34 cellular contexts compared by ENCODE assay signal in genomic region chr12:117540011-117540410, GRCh38.
"Had no signal": no experiment of that assay in that cellular context is flagged by ENCODE, and none has a peak within 500 bp of the region (broad histone marks: within the 10 kb centered on the region; RNA-seq: fewer than 3 reads in every experiment).

No MANE protein-coding gene starts in this region.

- ATAC-seq: activated CD8-positive, alpha-beta T cell treated with anti-CD3 and anti-CD28 coated beads for 36 hours; activated naive CD4-positive, alpha-beta T cell treated with anti-CD3 and anti-CD28 coated beads, Interleukin-2, amount 50 U/mL, for 72 hours; activated T-cell treated with anti-CD3 and anti-CD28 coated beads, Interleukin-2, amount 50 U/mL, for 4 hours; activated T-cell treated with anti-CD3 and anti-CD28 coated beads, Interleukin-2, amount 50 U/mL, for 72 hours; activated T-helper 17 cell treated with anti-CD3 and anti-CD28 coated beads, Interleukin-2, amount 50 U/mL, for 72 hours; body of pancreas; T-cell had no signal

- H3K4me3 ChIP-seq: adrenal gland, body of pancreas, breast epithelium had no signal

- H3K27ac Mint-ChIP-seq: activated B cell treated with CpG ODN at 0.5 μM for 24 hours; activated CD4-positive, alpha-beta memory T cell treated with anti-CD3 and anti-CD28 coated beads for 36 hours; activated CD4-positive, alpha-beta T cell treated with anti-CD3 and anti-CD28 coated beads, Interleukin-2, amount 10 ng/mL, durations not matched to agents 24 days and 14 days; activated CD8-positive, alpha-beta T cell treated with anti-CD3 and anti-CD28 coated beads for 36 hours; activated naive CD4-positive, alpha-beta T cell treated with anti-CD3 and anti-CD28 coated beads for 36 hours; activated naive CD4-positive, alpha-beta T cell treated with anti-CD3 and anti-CD28 coated beads, Interleukin-2, amount 50 U/mL, for 72 hours; activated naive CD8-positive, alpha-beta T cell treated with anti-CD3 and anti-CD28 coated beads for 36 hours; activated T-cell treated with anti-CD3 and anti-CD28 coated beads, Interleukin-2, amount 50 U/mL, for 72 hours; activated T-helper 1 cell treated with anti-CD3 and anti-CD28 coated beads, Interleukin-12 subunit alpha, Interleukin-12 subunit beta, Interleukin-2, Interleukin-4 antibody, amounts not matched to agents 30 ng/mL and 10 ng/mL and 1 ng/mL, durations not matched to agents 14 hours and 24 hours and 36 hours; activated T-helper 17 cell treated with anti-CD3 and anti-CD28 coated beads, Interleukin-2, amount 50 U/mL, for 72 hours; T-cell; T-helper 2 cell treated with Interferon-gamma antibody and Interleukin-4, amounts not matched to agents 5 μg/mL and 100 μg/mL, for 36 hours had no signal

- H3K36me3 ChIP-seq: adrenal gland, brain microvascular endothelial cell, breast epithelium had no signal

- H3K9me3 Mint-ChIP-seq: activated B cell treated with CpG ODN at 0.5 μM for 24 hours; activated CD4-positive, alpha-beta memory T cell treated with anti-CD3 and anti-CD28 coated beads for 36 hours; activated CD4-positive, alpha-beta T cell treated with anti-CD3 and anti-CD28 coated beads, Interleukin-2, amount 10 ng/mL, durations not matched to agents 24 days and 14 days; activated CD8-positive, alpha-beta T cell treated with anti-CD3 and anti-CD28 coated beads for 36 hours; activated T-cell treated with anti-CD3 and anti-CD28 coated beads, Interleukin-2, amount 50 U/mL, for 4 hours; activated T-cell treated with anti-CD3 and anti-CD28 coated beads, Interleukin-2, amount 50 U/mL, for 72 hours; activated T-helper 1 cell treated with anti-CD3 and anti-CD28 coated beads, Interleukin-12 subunit alpha, Interleukin-12 subunit beta, Interleukin-2, Interleukin-4 antibody, amounts not matched to agents 30 ng/mL and 10 ng/mL and 1 ng/mL, durations not matched to agents 14 hours and 24 hours and 36 hours; activated T-helper 17 cell treated with anti-CD3 and anti-CD28 coated beads, Interleukin-2, amount 50 U/mL, for 72 hours; T-helper 2 cell treated with Interferon-gamma antibody and Interleukin-4, amounts not matched to agents 5 μg/mL and 100 μg/mL, for 36 hours had no signal

- H3K4me1 Mint-ChIP-seq: activated B cell treated with CpG ODN at 0.5 μM for 24 hours; activated CD4-positive, alpha-beta T cell treated with anti-CD3 and anti-CD28 coated beads, Interleukin-2, amount 10 ng/mL, durations not matched to agents 24 days and 14 days; activated naive CD8-positive, alpha-beta T cell treated with anti-CD3 and anti-CD28 coated beads for 36 hours; activated T-helper 17 cell treated with anti-CD3 and anti-CD28 coated beads, Interleukin-2, amount 50 U/mL, for 72 hours; T-cell had no signal

- H3K9me3 ChIP-seq: body of pancreas, breast epithelium had no signal

- H3K4me3 Mint-ChIP-seq: activated B cell treated with CpG ODN at 0.5 μM for 24 hours; activated CD4-positive, alpha-beta memory T cell treated with anti-CD3 and anti-CD28 coated beads for 36 hours; activated CD4-positive, alpha-beta T cell treated with anti-CD3 and anti-CD28 coated beads, Interleukin-2, amount 10 ng/mL, durations not matched to agents 24 days and 14 days; activated CD8-positive, alpha-beta T cell treated with anti-CD3 and anti-CD28 coated beads for 36 hours; activated naive CD4-positive, alpha-beta T cell treated with anti-CD3 and anti-CD28 coated beads for 36 hours; activated naive CD8-positive, alpha-beta T cell treated with anti-CD3 and anti-CD28 coated beads for 36 hours; activated T-cell treated with anti-CD3 and anti-CD28 coated beads, Interleukin-2, amount 50 U/mL, for 4 hours; activated T-cell treated with anti-CD3 and anti-CD28 coated beads, Interleukin-2, amount 50 U/mL, for 72 hours; activated T-helper 1 cell treated with anti-CD3 and anti-CD28 coated beads, Interleukin-12 subunit alpha, Interleukin-12 subunit beta, Interleukin-2, Interleukin-4 antibody, amounts not matched to agents 30 ng/mL and 10 ng/mL and 1 ng/mL, durations not matched to agents 14 hours and 24 hours and 36 hours; activated T-helper 17 cell treated with anti-CD3 and anti-CD28 coated beads, Interleukin-2, amount 50 U/mL, for 72 hours; T-cell; T-helper 2 cell treated with Interferon-gamma antibody and Interleukin-4, amounts not matched to agents 5 μg/mL and 100 μg/mL, for 36 hours had no signal

- H3K27ac ChIP-seq: adrenal gland, body of pancreas, brain microvascular endothelial cell, breast epithelium, VCaP had no signal

- H3K4me1 ChIP-seq: adrenal gland, body of pancreas, breast epithelium had no signal

- H3K27me3 Mint-ChIP-seq: activated B cell treated with CpG ODN at 0.5 μM for 24 hours; activated CD4-positive, alpha-beta memory T cell treated with anti-CD3 and anti-CD28 coated beads for 36 hours; activated CD4-positive, alpha-beta T cell treated with anti-CD3 and anti-CD28 coated beads, Interleukin-2, amount 10 ng/mL, durations not matched to agents 24 days and 14 days; activated CD8-positive, alpha-beta T cell treated with anti-CD3 and anti-CD28 coated beads for 36 hours; activated naive CD8-positive, alpha-beta T cell treated with anti-CD3 and anti-CD28 coated beads for 36 hours; activated T-helper 17 cell treated with anti-CD3 and anti-CD28 coated beads, Interleukin-2, amount 50 U/mL, for 72 hours; T-cell had no signal

- DNase-seq: activated B cell treated with CpG ODN at 0.5 μM for 24 hours; activated CD4-positive, alpha-beta memory T cell treated with anti-CD3 and anti-CD28 coated beads for 36 hours; activated CD4-positive, alpha-beta T cell treated with anti-CD3 and anti-CD28 coated beads for 4 hours; activated CD4-positive, alpha-beta T cell treated with anti-CD3 and anti-CD28 coated beads, Interleukin-2, amount 10 ng/mL, durations not matched to agents 24 days and 14 days; activated CD4-positive, alpha-beta T cell treated with anti-CD3 and anti-CD28 coated beads, Interleukin-2, amount 50 U/mL, for 1 hour; activated CD4-positive, alpha-beta T cell treated with anti-CD3 and anti-CD28 coated beads, Interleukin-2, amount 50 U/mL, for 4 hours; activated CD4-positive, CD25-positive, alpha-beta regulatory T cell treated with anti-CD3 and anti-CD28 coated beads, Interleukin-2, amount 50 U/mL, for 72 hours; activated CD8-positive, alpha-beta memory T cell treated with anti-CD3 and anti-CD28 coated beads, Interleukin-2, amount 50 U/mL, for 4 hours; activated CD8-positive, alpha-beta T cell treated with anti-CD3 and anti-CD28 coated beads for 36 hours; activated effector memory CD4-positive, alpha-beta T cell treated with anti-CD3 and anti-CD28 coated beads, Interleukin-2, amount 50 U/mL, for 16 hours; activated gamma-delta T cell treated with Interleukin-2 at 50 U/mL for 16 hours; activated naive CD4-positive, alpha-beta T cell; activated naive CD4-positive, alpha-beta T cell treated with anti-CD3 and anti-CD28 coated beads for 36 hours; activated naive CD4-positive, alpha-beta T cell treated with anti-CD3 and anti-CD28 coated beads, Interleukin-2, amount 50 U/mL, for 16 hours; activated naive CD8-positive, alpha-beta T cell treated with anti-CD3 and anti-CD28 coated beads for 36 hours; activated T-cell treated with anti-CD3 and anti-CD28 coated beads for 4 hours; activated T-cell treated with anti-CD3 and anti-CD28 coated beads, Interleukin-2, amount 50 U/mL, for 1 hour; activated T-cell treated with anti-CD3 and anti-CD28 coated beads, Interleukin-2, amount 50 U/mL, for 4 hours; activated T-cell treated with anti-CD3 and anti-CD28 coated beads, Interleukin-2, amount 50 U/mL, for 72 hours; amniotic stem cell; aorta; body of pancreas; brain microvascular endothelial cell; central memory CD4-positive, alpha-beta T cell; T-cell; T-helper 2 cell; T-helper 9 cell had no signal

- H3K27me3 ChIP-seq: adrenal gland, body of pancreas, brain microvascular endothelial cell, breast epithelium had no signal

- H3K36me3 Mint-ChIP-seq: activated CD4-positive, alpha-beta memory T cell treated with anti-CD3 and anti-CD28 coated beads for 36 hours; activated naive CD4-positive, alpha-beta T cell treated with anti-CD3 and anti-CD28 coated beads, Interleukin-2, amount 50 U/mL, for 72 hours; activated naive CD8-positive, alpha-beta T cell treated with anti-CD3 and anti-CD28 coated beads for 36 hours; T-cell had no signal
